ENCODE assay signal across 22 cellular contexts in the genomic region with DNA sequence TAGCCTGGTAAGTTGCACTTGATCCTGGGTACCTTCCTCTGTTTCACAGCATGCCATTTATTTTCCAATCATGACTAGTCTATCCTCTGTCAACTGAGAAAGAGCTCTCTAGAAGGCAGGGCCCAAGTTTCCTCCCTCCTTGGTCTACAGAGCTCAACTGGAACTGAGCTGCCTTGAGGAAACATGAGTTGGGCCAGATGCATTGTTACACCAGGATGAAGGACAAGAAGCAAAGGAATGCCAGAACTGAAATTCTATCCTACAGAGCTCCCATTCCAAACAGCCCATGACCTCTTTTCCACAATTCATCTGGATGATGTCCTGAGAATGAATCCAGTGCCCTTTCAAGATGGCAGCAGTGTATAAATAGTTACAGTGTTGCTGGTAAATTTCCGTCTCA.
"Had no signal": no experiment of that assay in that cellular context is flagged by ENCODE, and none has a peak within 500 bp of the region (broad histone marks: within the 10 kb centered on the region; RNA-seq: fewer than 3 reads in every experiment).

No MANE protein-coding gene starts in this region.

- H3K9me3 ChIP-seq: colonic mucosa, stomach had no signal

- H3K36me3 Mint-ChIP-seq: brain; memory B cell; stimulated activated effector memory CD8-positive, alpha-beta T cell treated with anti-CD3 and anti-CD28 coated beads, Interleukin-12 subunit alpha, Interleukin-12 subunit beta, amount 100 ng/mL, for 72 hours; type B pancreatic cell had no signal

- H3K4me1 ChIP-seq: colonic mucosa, parathyroid adenoma, stomach had no signal

- H3K27me3 ChIP-seq: colonic mucosa had no signal

- H3K4me3 Mint-ChIP-seq: activated CD4-positive, alpha-beta memory T cell treated with anti-CD3 and anti-CD28 coated beads, Interleukin-2, amount 10 ng/mL, durations not matched to agents 7 days and 5 days; activated T-cell treated with anti-CD3 and anti-CD28 coated beads, Interleukin-2, amount 50 U/mL, for 4 hours; brain; memory B cell; naive B cell; T-helper 17 cell; type B pancreatic cell had no signal

- H3K9me3 Mint-ChIP-seq: activated T-cell treated with anti-CD3 and anti-CD28 coated beads, Interleukin-2, amount 50 U/mL, for 4 hours; central memory CD8-positive, alpha-beta T cell; memory B cell; stimulated activated effector memory CD8-positive, alpha-beta T cell treated with anti-CD3 and anti-CD28 coated beads, Interleukin-12 subunit alpha, Interleukin-12 subunit beta, amount 100 ng/mL, for 72 hours; type B pancreatic cell had no signal

- H3K27ac ChIP-seq: colonic mucosa, parathyroid adenoma, stomach, WERI-Rb-1 had no signal

- H3K4me3 ChIP-seq: colonic mucosa, stomach had no signal

- DNase-seq: activated CD4-positive, alpha-beta memory T cell treated with anti-CD3 and anti-CD28 coated beads, Interleukin-2, amount 10 ng/mL, durations not matched to agents 7 days and 5 days; activated CD4-positive, alpha-beta T cell treated with anti-CD3 and anti-CD28 coated beads for 1 hour; activated gamma-delta T cell treated with Interleukin-2 at 50 U/mL for 16 hours; activated T-cell treated with anti-CD3 and anti-CD28 coated beads, Interleukin-2, amount 50 U/mL, for 4 hours; colonic mucosa; immature natural killer cell; kidney glomerular epithelial cell; naive B cell; SIG-M5; stimulated activated CD4-positive, alpha-beta T cell treated with anti-CD3 and anti-CD28 coated beads, Interleukin-4, amount 100 ng/mL, for 24 hours; stomach; T-helper 17 cell; WERI-Rb-1 had no signal

- H3K36me3 ChIP-seq: colonic mucosa, stomach, WERI-Rb-1 had no signal

- ATAC-seq: activated T-cell treated with anti-CD3 and anti-CD28 coated beads, Interleukin-2, amount 50 U/mL, for 4 hours; esophagus mucosa; sciatic nerve; SK-N-SH treated with all-trans-retinoic acid at 6 μM for 48 hours; stimulated activated effector memory CD8-positive, alpha-beta T cell treated with anti-CD3 and anti-CD28 coated beads, Interleukin-12 subunit alpha, Interleukin-12 subunit beta, amount 100 ng/mL, for 72 hours; T-helper 17 cell had no signal

- H3K27me3 Mint-ChIP-seq: central memory CD8-positive, alpha-beta T cell had no signal

- H3K27ac Mint-ChIP-seq: memory B cell, type B pancreatic cell had no signal
